19 cellular contexts compared by ENCODE assay signal in genomic region chr7:158535079-158535478, GRCh38. TPM values are rescaled to one million over a fixed set of nuclear protein-coding genes. Genes with fewer than 3 reads are reported as not detected.
DNase-seq lines count a peak whose midpoint lies in the region; ATAC-seq and TF ChIP-seq lines count a peak whose summit lies in the region.
"Had no signal": no experiment of that assay in that cellular context is flagged by ENCODE, and none has a peak within 500 bp of the region (broad histone marks: within the 10 kb centered on the region; RNA-seq: fewer than 3 reads in every experiment).

No MANE protein-coding gene starts in this region.

- H3K9me3 ChIP-seq in BLaER1 (peaks cover 22% of the 10 kb centered on the region), WERI-Rb-1 (ENCODE audit: severe bottlenecking) (no peaks in the 10 kb centered on the region)
- H3K9me3 ChIP-seq: BE2C, Caco-2 had no signal

- H4K20me1 ChIP-seq in BLaER1 = no peaks in the 10 kb centered on the region

- peaks cover 23% of the 10 kb centered on the region for H3K27me3 Mint-ChIP-seq in glutamatergic neuron (ENCODE audit: unreplicated experiment)

- peak overlapping the region; percentile 95; the same call in 1 of the 2 replicates for H3K4me2 ChIP-seq in BLaER1
- H3K4me2 ChIP-seq: A549 had no signal

- H3K4me1 Mint-ChIP-seq in glutamatergic neuron (ENCODE audit: low read depth, unreplicated experiment) = peaks cover 23% of the 10 kb centered on the region

- peak overlapping the region; percentile 68 for H3K27ac Mint-ChIP-seq in glutamatergic neuron (ENCODE audit: unreplicated experiment)
- H3K27ac Mint-ChIP-seq: CD4-positive, alpha-beta T cell; CD8-positive, alpha-beta T cell had no signal

- H3K9me3 Mint-ChIP-seq in glutamatergic neuron (ENCODE audit: unreplicated experiment) = peaks cover 25% of the 10 kb centered on the region
- H3K9me3 Mint-ChIP-seq: CD8-positive, alpha-beta T cell had no signal

- H3K27ac ChIP-seq in BLaER1 (no peak overlapping the region), WERI-Rb-1 (peak overlapping the region; percentile 45)
- H3K27ac ChIP-seq: 22Rv1; A549; BLaER1 treated with 17β-estradiol and CSF1 and Interleukin-3, amounts not matched to agents 10 nM and 100 nM; C4-2B had no signal

- H3K4me3 Mint-ChIP-seq in glutamatergic neuron (ENCODE audit: unreplicated experiment) = no peak overlapping the region
- H3K4me3 Mint-ChIP-seq: CD4-positive, alpha-beta T cell; CD8-positive, alpha-beta T cell had no signal

- peaks cover 20% of the 10 kb centered on the region for H3K36me3 Mint-ChIP-seq in glutamatergic neuron (ENCODE audit: unreplicated experiment)
- H3K36me3 Mint-ChIP-seq: CD8-positive, alpha-beta T cell had no signal

- H3K9ac ChIP-seq in BLaER1 = no peak overlapping the region
- H3K9ac ChIP-seq: BLaER1 treated with 17β-estradiol and CSF1 and Interleukin-3, amounts not matched to agents 10 nM and 100 nM had no signal

- in situ Hi-C loops in GM13976 (cut with MboI; ENCODE audit: low sequenced_read_pairs, unreplicated experiment) = no loop called here

- H3K4me1 ChIP-seq in BLaER1 = peaks cover 99% of the 10 kb centered on the region
- H3K4me1 ChIP-seq: A549, BE2C, Caco-2 had no signal

- H3K4me3 ChIP-seq in BLaER1 (no peak overlapping the region), WERI-Rb-1 (ENCODE audit: low read depth, low read length) (no peak overlapping the region)
- no peak overlapping the region for H3K4me3 ChIP-seq in Jurkat, Clone E6-1 (ENCODE audit: low read length)
- H3K4me3 ChIP-seq: A549; BLaER1 treated with 17β-estradiol and CSF1 and Interleukin-3, amounts not matched to agents 10 nM and 100 nM had no signal

- H3K36me3 ChIP-seq in BLaER1 (0 out of 2 replicates have a peak, but pooled peaks cover 5% of the 10 kb centered on the region), WERI-Rb-1 (no peaks in the 10 kb centered on the region)
- H3K36me3 ChIP-seq: BE2C; BLaER1 treated with 17β-estradiol and CSF1 and Interleukin-3, amounts not matched to agents 10 nM and 100 nM had no signal

- no peaks in the 10 kb centered on the region for H3K27me3 ChIP-seq in BLaER1
- no peaks in the 10 kb centered on the region for H3K27me3 ChIP-seq in WERI-Rb-1 (ENCODE audit: insufficient read depth, low read depth, severe bottlenecking)
- H3K27me3 ChIP-seq: BE2C had no signal

- TF ChIP-seq CTCF in WERI-Rb-1 (IDR thresholded peaks at IDR 0.05; ENCODE audit: low read depth, low read length) (no peak), glutamatergic neuron (IDR thresholded peaks at IDR 0.05; ENCODE audit: partially characterized antibody, unreplicated experiment) (no peak), GM13976 (IDR thresholded peaks at IDR 0.05; ENCODE audit: borderline replicate concordance, control extremely low read depth, extremely low read depth, insufficient read depth, missing control alignments) (no peak)

- peak; percentile 47 for DNase-seq in Jurkat, Clone E6-1 (ENCODE audit: low read depth, low spot score)
- no peak for DNase-seq in WERI-Rb-1
- DNase-seq in glutamatergic neuron = no peak
- DNase-seq in GM13976 (ENCODE audit: low spot score) = no peak
- no peak for DNase-seq in NCI-H510A (lab: John Stamatoyannopoulos, UW)
- no peak for DNase-seq in DMS53 (lab: John Stamatoyannopoulos, UW)
- DNase-seq: BE2C; Caco-2; Calu3; CD4-positive, alpha-beta T cell; CD8-positive, alpha-beta T cell; DMS79 treated with DMSO at 0.1 percent for 48 hours; GF-D8 had no signal

- ATAC-seq in HG02973 (IDR thresholded peaks at IDR 0.05; ENCODE audit: unreplicated experiment) = no peak
- ATAC-seq: A549; CD8-positive, alpha-beta T cell had no signal

RNA-seq across cellular contexts. Expression of gene PTPRN2, which starts 52.5 kb away (rescaled TPM):
- 23.3 TPM for polyA plus RNA-seq in Jurkat, Clone E6-1 (2012; ENCODE audit: insufficient read depth, insufficient read length)
- 49.0 TPM for total RNA-seq in glutamatergic neuron (ENCODE audit: unreplicated experiment)
